Comparison of ENCODE assay signal across 21 cellular contexts in genomic region chr11:44138980-44139379, GRCh38. TPM values are rescaled to one million over a fixed set of nuclear protein-coding genes. Genes with fewer than 3 reads are reported as not detected.
DNase-seq lines count a peak whose midpoint lies in the region; ATAC-seq and TF ChIP-seq lines count a peak whose summit lies in the region.
"Had no signal": no experiment of that assay in that cellular context is flagged by ENCODE, and none has a peak within 500 bp of the region (broad histone marks: within the 10 kb centered on the region; RNA-seq: fewer than 3 reads in every experiment).

No MANE protein-coding gene starts in this region.

- H3K27me3 ChIP-seq in cardiac muscle cell, result no peaks in the 10 kb centered on the region
- H3K27me3 ChIP-seq in PC-3 (ENCODE audit: low read length), result no peaks in the 10 kb centered on the region
- no peaks in the 10 kb centered on the region for H3K27me3 ChIP-seq in subcutaneous abdominal adipose tissue (ENCODE audit: control insufficient read depth in 5 of 5, insufficient read depth in 4 of 5, low read length in 5 of 5)

- H3K27ac ChIP-seq in cardiac muscle cell (peak overlapping the region; percentile 87), PC-3 (ENCODE audit: low read length) (no peak overlapping the region), subcutaneous abdominal adipose tissue (ENCODE audit: low read depth, low read length) (peak overlapping the region; percentile 70)
- H3K27ac ChIP-seq: KMS-11 had no signal

- H3K4me2 ChIP-seq in PC-3 (ENCODE audit: low read length), result peak overlapping the region; percentile 46
- H3K4me2 ChIP-seq: KMS-11, SK-N-SH had no signal

- intact Hi-C loops in cardiac septum (cut with DNase I), result no loop called here
- intact Hi-C loops in PC-3 (cut with micrococcal nuclease), result loop anchor here (10.0 kb wide), 2 partner anchors 146 to 326 kb away; no protein-coding TSS in a partner anchor

- H3K4me3 ChIP-seq in cardiac muscle cell (no peak overlapping the region), PC-3 (ENCODE audit: low read length) (no peak overlapping the region), fibroblast of the aortic adventitia (ENCODE audit: low read depth, low read length) (no peak overlapping the region), subcutaneous abdominal adipose tissue (ENCODE audit: low read depth in 1 of 5, low read length in 5 of 5) (no peak overlapping the region)
- H3K4me3 ChIP-seq: HAP-1 had no signal

- DNase-seq in cardiac muscle cell (ENCODE audit: low read depth in 1 of 2, low spot score in 1 of 2) (no peak), cardiac septum (ENCODE audit: low spot score) (no peak), PC-3 (no peak), fibroblast of the aortic adventitia (ENCODE audit: low read depth) (peak; percentile 5), GM03348 (ENCODE audit: low spot score) (no peak), mucosa of gallbladder (ENCODE audit: low spot score) (no peak), middle frontal gyrus (ENCODE audit: extremely low spot score, low spot score) (no peak)
- DNase-seq: CD4-positive, CD25-positive, alpha-beta regulatory T cell; DMS153; GOT3; NCI-H1092; NCI-H1417 treated with DMSO at 0.1 percent for 48 hours; NCI-H1694 treated with DMSO at 0.1 percent for 48 hours; NCI-H2081; NCI-H2227 treated with DMSO at 0.1 percent for 48 hours; NCI-H526 treated with DMSO at 0.1 percent for 48 hours; SIG-M5; SK-N-SH had no signal

- POLR2A ChIA-PET in PC-3 (lab: Charles Lee; ENCODE audit: unreplicated experiment), result no interaction called here

- H3K9ac ChIP-seq in PC-3 (ENCODE audit: low read length), result no peak overlapping the region
- no peak overlapping the region for H3K9ac ChIP-seq in subcutaneous abdominal adipose tissue (ENCODE audit: low read length in 5 of 5)
- H3K9ac ChIP-seq: KMS-11, SK-N-SH had no signal

- H3K36me3 ChIP-seq in cardiac muscle cell, result no peaks in the 10 kb centered on the region
- no peaks in the 10 kb centered on the region for H3K36me3 ChIP-seq in PC-3 (ENCODE audit: low read depth, low read length)
- peaks cover 0 to 8% (median 5%) of the 10 kb centered on the region in 5 donors for H3K36me3 ChIP-seq in subcutaneous abdominal adipose tissue (ENCODE audit: control insufficient read depth in 5 of 5, insufficient read depth in 5 of 5, low read length in 5 of 5)

- H3K9me3 ChIP-seq in cardiac muscle cell (ENCODE audit: low read depth) (no peaks in the 10 kb centered on the region), PC-3 (ENCODE audit: low read length) (no peaks in the 10 kb centered on the region), subcutaneous abdominal adipose tissue (ENCODE audit: control insufficient read depth in 5 of 5, low read length in 5 of 5) (no peaks in the 10 kb centered on the region)
- H3K9me3 ChIP-seq: HAP-1, SK-N-SH had no signal

- ATAC-seq in PC-3, result no peak

- H4K20me1 ChIP-seq in PC-3 (ENCODE audit: low read length), result peaks cover 12% of the 10 kb centered on the region

- no peak overlapping the region for H2AFZ ChIP-seq in PC-3 (ENCODE audit: low read length)

- H3K9me2 ChIP-seq in PC-3 (replicated peaks; ENCODE audit: low read length), result no peaks in the 10 kb centered on the region
- H3K9me2 ChIP-seq: SK-N-SH had no signal

- BruUV-seq in PC-3 (replicated peaks; lab: Mats Ljungman, UMichigan), result no TSS peak

- H3K4me1 ChIP-seq in cardiac muscle cell (ENCODE audit: low read depth), result peaks cover 39% of the 10 kb centered on the region
- H3K4me1 ChIP-seq in PC-3 (ENCODE audit: insufficient read depth, low read length), result peaks cover 62% of the 10 kb centered on the region
- peaks cover 1 to 35% (median 32%) of the 10 kb centered on the region in 5 donors for H3K4me1 ChIP-seq in subcutaneous abdominal adipose tissue (ENCODE audit: control insufficient read depth in 5 of 5, insufficient read depth in 5 of 5, low read length in 5 of 5)
- H3K4me1 ChIP-seq: HAP-1 had no signal

- CTCF ChIA-PET in PC-3 (lab: Charles Lee), result no interaction called here

- peaks cover 5% of the 10 kb centered on the region for H3F3A ChIP-seq in PC-3 (ENCODE audit: low read length, unreplicated experiment)

- no peaks in the 10 kb centered on the region for H3K79me2 ChIP-seq in PC-3 (ENCODE audit: low read length)

- TF ChIP-seq CTCF in cardiac muscle cell (IDR thresholded peaks at IDR 0.05; ENCODE audit: low read depth, low read length) (no peak), PC-3 (conservative IDR thresholded peaks at IDR 0.05; ENCODE audit: low read depth, low read length) (no peak), fibroblast of the aortic adventitia (IDR thresholded peaks at IDR 0.05; ENCODE audit: insufficient read depth, low read length) (no peak)

RNA-seq across cellular contexts. Expression of gene EXT2, which starts 43.5 kb away (rescaled TPM):
- 53.1 and 109 TPM in 2 replicates for total RNA-seq in cardiac muscle cell
- polyA plus RNA-seq in cardiac muscle cell, result 44.1 and 54.1 TPM in 2 replicates
- total RNA-seq in cardiac septum, result 32.8 TPM
- 74.2 and 77.0 TPM in 2 replicates for total RNA-seq in PC-3 (2014; rRNA removed)
- total RNA-seq in fibroblast of the aortic adventitia (ENCODE audit: low replicate concordance), result 100 and 148 TPM in 2 replicates
- 61.3 TPM for total RNA-seq in mucosa of gallbladder
